Comparison of ENCODE assay signal across 22 cellular contexts in the genomic region with DNA sequence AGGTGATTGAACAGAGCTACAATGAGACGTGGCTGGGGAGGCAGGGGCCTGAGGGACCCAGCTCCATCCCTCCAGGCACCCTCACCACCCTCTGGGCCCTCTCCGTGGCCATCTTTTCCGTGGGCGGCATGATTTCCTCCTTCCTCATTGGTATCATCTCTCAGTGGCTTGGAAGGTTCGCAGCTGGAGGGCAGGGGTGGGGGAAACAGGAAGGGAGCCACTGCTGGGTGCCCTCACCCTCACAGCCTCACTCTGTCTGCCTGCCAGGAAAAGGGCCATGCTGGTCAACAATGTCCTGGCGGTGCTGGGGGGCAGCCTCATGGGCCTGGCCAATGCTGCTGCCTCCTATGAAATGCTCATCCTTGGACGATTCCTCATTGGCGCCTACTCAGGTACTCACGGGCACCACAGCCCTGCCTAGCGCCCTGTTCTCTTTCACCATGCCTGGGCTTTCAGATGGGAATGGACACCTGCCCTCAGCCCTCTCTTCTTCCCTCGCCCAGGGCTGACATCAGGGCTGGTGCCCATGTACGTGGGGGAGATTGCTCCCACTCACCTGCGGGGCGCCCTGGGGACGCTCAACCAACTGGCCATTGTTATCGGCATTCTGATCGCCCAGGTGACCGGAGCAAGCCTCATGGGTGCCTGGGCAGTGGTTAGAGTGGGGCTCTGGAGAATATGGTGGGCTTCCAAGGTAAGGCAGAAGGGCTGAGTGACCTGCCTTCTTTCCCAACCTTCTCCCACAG. TPM values are rescaled to one million over a fixed set of nuclear protein-coding genes. Genes with fewer than 3 reads are reported as not detected.
DNase-seq lines count a peak whose midpoint lies in the region; ATAC-seq and TF ChIP-seq lines count a peak whose summit lies in the region.
"Had no signal": no experiment of that assay in that cellular context is flagged by ENCODE, and none has a peak within 500 bp of the region (broad histone marks: within the 10 kb centered on the region; RNA-seq: fewer than 3 reads in every experiment).

No MANE protein-coding gene starts in this region.

- peak overlapping the region; percentile 95 for H3K27ac ChIP-seq in left ventricle myocardium inferior (replicated peaks)
- H3K27ac ChIP-seq in neural progenitor cell = no peak overlapping the region
- H3K27ac ChIP-seq in upper lobe of right lung = no peak overlapping the region
- H3K27ac ChIP-seq: A549, brain microvascular endothelial cell, GM23248 had no signal

- H3K27me3 Mint-ChIP-seq in neural progenitor cell (ENCODE audit: insufficient read depth, low read depth) (peaks cover 18% of the 10 kb centered on the region), type B pancreatic cell (peaks cover 14% of the 10 kb centered on the region), glutamatergic neuron (ENCODE audit: unreplicated experiment) (peaks cover 22% of the 10 kb centered on the region)

- no peak overlapping the region for H3K4me2 ChIP-seq in neural progenitor cell
- H3K4me2 ChIP-seq: A549 had no signal

- intact Hi-C loops in left ventricle myocardium inferior (cut with micrococcal nuclease) = no loop called here
- intact Hi-C loops in Right ventricle myocardium inferior (cut with DNase I) = no loop called here
- intact Hi-C loops in upper lobe of right lung (cut with DNase I) = no loop called here

- DNase-seq in left ventricle myocardium inferior (no peak), Right ventricle myocardium inferior (ENCODE audit: missing footprints) (no peak), adipocyte (ENCODE audit: low read depth) (no peak), neural progenitor cell (ENCODE audit: low spot score) (no peak), type B pancreatic cell (ENCODE audit: extremely low spot score, unreplicated experiment) (no peak), upper lobe of right lung (no peak), glutamatergic neuron (no peak)
- DNase-seq in stimulated activated naive CD4-positive, alpha-beta T cell treated with Interleukin-2 at 50 U/mL for 16 hours (lab: John Stamatoyannopoulos, UW) = no peak
- DNase-seq: activated CD4-positive, alpha-beta T cell treated with anti-CD3 and anti-CD28 coated beads, Interleukin-2, amount 10 ng/mL, durations not matched to agents 7 days and 5 days; activated effector memory CD4-positive, alpha-beta T cell treated with Interleukin-2 at 50 U/mL for 16 hours; brain microvascular endothelial cell; colonic mucosa; hippocampal formation; KG1; NCI-H1694 treated with DMSO at 0.1 percent for 48 hours; SHP77; small intestine; T-helper 1 cell had no signal

- H3K4me3 ChIP-seq in left ventricle myocardium inferior = peak overlapping the region; percentile 76
- peak overlapping the region; percentile 79 for H3K4me3 ChIP-seq in adipocyte (ENCODE audit: low read length)
- no peak overlapping the region for H3K4me3 ChIP-seq in neural progenitor cell
- no peak overlapping the region for H3K4me3 ChIP-seq in upper lobe of right lung
- H3K4me3 ChIP-seq: A549, GM23248 had no signal

- H3K9me3 Mint-ChIP-seq in neural progenitor cell (peaks cover 1% of the 10 kb centered on the region), type B pancreatic cell (no peaks in the 10 kb centered on the region), glutamatergic neuron (ENCODE audit: unreplicated experiment) (peaks cover 2% of the 10 kb centered on the region)
- H3K9me3 Mint-ChIP-seq: activated CD4-positive, alpha-beta T cell treated with anti-CD3 and anti-CD28 coated beads, Interleukin-2, amount 10 ng/mL, durations not matched to agents 7 days and 5 days had no signal

- peaks cover 16% of the 10 kb centered on the region for H3F3A ChIP-seq in neural progenitor cell (ENCODE audit: low read depth)

- H3K79me2 ChIP-seq in neural progenitor cell (ENCODE audit: low read depth) = no peaks in the 10 kb centered on the region
- H3K79me2 ChIP-seq: parathyroid adenoma had no signal

- H3K27ac Mint-ChIP-seq in neural progenitor cell = no peak overlapping the region
- no peak overlapping the region for H3K27ac Mint-ChIP-seq in type B pancreatic cell
- H3K27ac Mint-ChIP-seq in glutamatergic neuron (ENCODE audit: unreplicated experiment) = no peak overlapping the region
- H3K27ac Mint-ChIP-seq: activated CD4-positive, alpha-beta T cell treated with anti-CD3 and anti-CD28 coated beads, Interleukin-2, amount 10 ng/mL, durations not matched to agents 7 days and 5 days had no signal

- peaks cover 68% of the 10 kb centered on the region for H3K4me1 ChIP-seq in left ventricle myocardium inferior
- peaks cover 18% of the 10 kb centered on the region for H3K4me1 ChIP-seq in adipocyte (ENCODE audit: control insufficient read depth, insufficient read depth, low read length)
- H3K4me1 ChIP-seq in neural progenitor cell = peaks cover 4% of the 10 kb centered on the region
- H3K4me1 ChIP-seq in upper lobe of right lung = peaks cover 20% of the 10 kb centered on the region

- no peak for ATAC-seq in Right ventricle myocardium inferior
- ATAC-seq in upper lobe of right lung = no peak
- ATAC-seq: A549 had no signal

- peaks cover 34% of the 10 kb centered on the region for H3K36me3 ChIP-seq in left ventricle myocardium inferior
- H3K36me3 ChIP-seq in adipocyte (ENCODE audit: control insufficient read depth, insufficient read depth, low read length, severe bottlenecking) = peaks cover 34% of the 10 kb centered on the region
- no peaks in the 10 kb centered on the region for H3K36me3 ChIP-seq in neural progenitor cell
- no peaks in the 10 kb centered on the region for H3K36me3 ChIP-seq in upper lobe of right lung
- H3K36me3 ChIP-seq: brain microvascular endothelial cell, colonic mucosa had no signal

- TF ChIP-seq CTCF in left ventricle myocardium inferior (IDR thresholded peaks at IDR 0.05; ENCODE audit: borderline replicate concordance) (no peak), neural progenitor cell (IDR thresholded peaks at IDR 0.05) (no peak), type B pancreatic cell (conservative IDR thresholded peaks at IDR 0.05) (no peak), upper lobe of right lung (IDR thresholded peaks at IDR 0.05) (no peak), glutamatergic neuron (IDR thresholded peaks at IDR 0.05; ENCODE audit: partially characterized antibody, unreplicated experiment) (no peak)

- H3K9me3 ChIP-seq in left ventricle myocardium inferior (replicated peaks) (no peaks in the 10 kb centered on the region), adipocyte (ENCODE audit: control insufficient read depth, low read length) (no peaks in the 10 kb centered on the region), neural progenitor cell (ENCODE audit: low read depth) (no peaks in the 10 kb centered on the region), upper lobe of right lung (no peaks in the 10 kb centered on the region)
- H3K9me3 ChIP-seq: A549, colonic mucosa had no signal

- H2AFZ ChIP-seq in neural progenitor cell (replicated peaks) = no peak overlapping the region
- H2AFZ ChIP-seq: GM23248, parathyroid adenoma had no signal

- H3K9ac ChIP-seq in adipocyte (ENCODE audit: low read length) = no peak overlapping the region
- H3K9ac ChIP-seq in neural progenitor cell = no peak overlapping the region
- H3K9ac ChIP-seq: GM23248, parathyroid adenoma had no signal

- peak overlapping the region; percentile 88 for H3K4me3 Mint-ChIP-seq in neural progenitor cell
- peak overlapping the region; percentile 88 for H3K4me3 Mint-ChIP-seq in type B pancreatic cell
- H3K4me3 Mint-ChIP-seq in glutamatergic neuron (ENCODE audit: unreplicated experiment) = no peak overlapping the region
- H3K4me3 Mint-ChIP-seq: activated CD4-positive, alpha-beta T cell treated with anti-CD3 and anti-CD28 coated beads, Interleukin-2, amount 10 ng/mL, durations not matched to agents 7 days and 5 days had no signal

- H3K27me3 ChIP-seq in left ventricle myocardium inferior (ENCODE audit: low read depth) (peaks cover 49% of the 10 kb centered on the region), adipocyte (replicated peaks; ENCODE audit: control insufficient read depth, insufficient read depth, low read length) (peaks cover 31% of the 10 kb centered on the region), neural progenitor cell (peaks cover 45% of the 10 kb centered on the region), upper lobe of right lung (peaks cover 9% of the 10 kb centered on the region)

- H3K36me3 Mint-ChIP-seq in neural progenitor cell (peaks cover 1% of the 10 kb centered on the region), type B pancreatic cell (no peaks in the 10 kb centered on the region), glutamatergic neuron (ENCODE audit: unreplicated experiment) (no peaks in the 10 kb centered on the region)

- peaks cover 18% of the 10 kb centered on the region for H3K4me1 Mint-ChIP-seq in neural progenitor cell
- H3K4me1 Mint-ChIP-seq in type B pancreatic cell (ENCODE audit: unreplicated experiment) = peaks cover 15% of the 10 kb centered on the region
- H3K4me1 Mint-ChIP-seq in glutamatergic neuron (ENCODE audit: low read depth, unreplicated experiment) = peaks cover 4% of the 10 kb centered on the region

- peaks cover 16% of the 10 kb centered on the region for H4K20me1 ChIP-seq in neural progenitor cell (ENCODE audit: low read depth)

RNA-seq across cellular contexts. Expression of a gene that starts 2.1 kb away (rescaled TPM):
- total RNA-seq in left ventricle myocardium inferior (146 TPM), Right ventricle myocardium inferior (119 TPM), neural progenitor cell (ENCODE audit: low replicate concordance) (1.7 and 7.3 TPM in 2 replicates), type B pancreatic cell (ENCODE audit: low replicate concordance) (1.2 and 4.0 TPM in 2 replicates), upper lobe of right lung (1.6 TPM), glutamatergic neuron (ENCODE audit: unreplicated experiment) (0.42 TPM)
- total RNA-seq: activated CD4-positive, alpha-beta T cell treated with anti-CD3 and anti-CD28 coated beads, Interleukin-2, amount 10 ng/mL, durations not matched to agents 7 days and 5 days; GM23248 had no signal

RNA-seq across cellular contexts. Expression of a gene that starts 10.8 kb away (rescaled TPM):
- total RNA-seq in left ventricle myocardium inferior = 0.77 TPM
- total RNA-seq in Right ventricle myocardium inferior = 0.81 TPM
- total RNA-seq in neural progenitor cell (ENCODE audit: low replicate concordance) = 2.7 and 9.1 TPM in 2 replicates
- 4.5 and 7.0 TPM in 2 replicates for total RNA-seq in type B pancreatic cell (ENCODE audit: low replicate concordance)
- total RNA-seq in upper lobe of right lung = not detected
- 1.3 TPM for total RNA-seq in glutamatergic neuron (ENCODE audit: unreplicated experiment)

RNA-seq across cellular contexts. Expression of a gene that starts 21.4 kb away (rescaled TPM):
- total RNA-seq in left ventricle myocardium inferior (1.6 TPM), Right ventricle myocardium inferior (1.2 TPM), neural progenitor cell (ENCODE audit: low replicate concordance) (0.32 and 1.3 TPM in 2 replicates), type B pancreatic cell (ENCODE audit: low replicate concordance) (118 and 284 TPM in 2 replicates), upper lobe of right lung (117 TPM), glutamatergic neuron (ENCODE audit: unreplicated experiment) (0.44 TPM)
- total RNA-seq: myocyte had no signal

RNA-seq across cellular contexts. Expression of a gene that starts 23.8 kb away (rescaled TPM):
- total RNA-seq in left ventricle myocardium inferior = 250 TPM
- 326 TPM for total RNA-seq in Right ventricle myocardium inferior
- 251 and 370 TPM in 2 replicates for total RNA-seq in neural progenitor cell (ENCODE audit: low replicate concordance)
- total RNA-seq in type B pancreatic cell (ENCODE audit: low replicate concordance) = 454 and 510 TPM in 2 replicates
- total RNA-seq in upper lobe of right lung = 241 TPM
- 347 TPM for total RNA-seq in glutamatergic neuron (ENCODE audit: unreplicated experiment)

RNA-seq across cellular contexts. Expression of a gene that starts 31.5 kb away (rescaled TPM):
- total RNA-seq in left ventricle myocardium inferior (66.1 TPM), Right ventricle myocardium inferior (70.3 TPM), neural progenitor cell (ENCODE audit: low replicate concordance) (20.5 and 41.8 TPM in 2 replicates), type B pancreatic cell (ENCODE audit: low replicate concordance) (75.0 and 75.4 TPM in 2 replicates), upper lobe of right lung (62.9 TPM), glutamatergic neuron (ENCODE audit: unreplicated experiment) (98.3 TPM)

Comparison
In these comparisons a context has a peak if more than half of its experiments do, and no peak if none do; other contexts are left out.
1. H3K4me3 ChIP-seq: peak in left ventricle myocardium inferior (single experiment) and adipocyte (single experiment); none in neural progenitor cell (single experiment) and upper lobe of right lung (single experiment).
2. RNA of a gene that starts 2.1 kb away (total RNA-seq): 146 TPM in left ventricle myocardium inferior (single experiment) and 119 TPM in Right ventricle myocardium inferior (single experiment); 1.2 to 4.0 TPM in type B pancreatic cell, 1.7 to 7.3 TPM in neural progenitor cell, 1.6 TPM in upper lobe of right lung (single experiment) and 0.42 TPM in glutamatergic neuron (single experiment); every median in the first group is over 10 times any median in the second.
3. RNA of a gene that starts 21.4 kb away (total RNA-seq): 118 to 284 TPM in type B pancreatic cell and 117 TPM in upper lobe of right lung (single experiment); 1.6 TPM in left ventricle myocardium inferior (single experiment), 1.2 TPM in Right ventricle myocardium inferior (single experiment), 0.44 TPM in glutamatergic neuron (single experiment) and 0.32 to 1.3 TPM in neural progenitor cell; every median in the first group is over 10 times any median in the second.